Comparison of ENCODE assay signal across 19 cellular contexts in the genomic region with DNA sequence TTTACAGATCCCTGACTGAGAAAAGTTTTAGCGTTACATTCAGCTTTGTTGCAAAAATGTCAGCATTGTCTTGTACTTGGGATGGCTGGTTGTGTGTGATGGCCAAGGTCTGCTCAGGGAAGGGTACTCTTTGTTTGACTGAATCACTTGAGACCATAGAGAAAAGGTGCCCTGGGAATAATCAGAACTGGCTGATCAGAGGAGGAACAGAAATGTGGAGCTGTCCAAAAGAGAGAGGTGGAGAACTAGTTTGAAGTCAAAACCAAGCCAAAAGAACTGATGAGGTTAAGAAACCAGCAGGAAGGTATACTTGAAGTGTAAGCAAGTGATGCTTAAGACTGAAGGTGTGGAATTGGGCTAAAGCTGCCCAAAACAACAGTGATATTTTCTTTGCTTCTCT.
DNase-seq lines count a peak whose midpoint lies in the region; ATAC-seq and TF ChIP-seq lines count a peak whose summit lies in the region.
"Had no signal": no experiment of that assay in that cellular context is flagged by ENCODE, and none has a peak within 500 bp of the region (broad histone marks: within the 10 kb centered on the region; RNA-seq: fewer than 3 reads in every experiment).

No MANE protein-coding gene starts in this region.

- TF ChIP-seq CTCF in AG04450 (IDR thresholded peaks at IDR 0.05; ENCODE audit: low read depth, low read length) (no peak), PC-3 (conservative IDR thresholded peaks at IDR 0.05; ENCODE audit: low read depth, low read length) (no peak), osteocyte (IDR thresholded peaks at IDR 0.05) (no peak), esophagus muscularis mucosa (IDR thresholded peaks at IDR 0.05) (no peak)

- TF ChIP-seq EP300 in esophagus muscularis mucosa (IDR thresholded peaks at IDR 0.05), result no peak

- H4K20me1 ChIP-seq in PC-3 (ENCODE audit: low read length), result no peaks in the 10 kb centered on the region
- H4K20me1 ChIP-seq: BLaER1 treated with 17β-estradiol and CSF1 and Interleukin-3, amounts not matched to agents 10 nM and 100 nM had no signal

- H3K27ac Mint-ChIP-seq in osteocyte (ENCODE audit: unreplicated experiment), result peak overlapping the region; percentile 56
- H3K27ac Mint-ChIP-seq: activated CD8-positive, alpha-beta T cell treated with anti-CD3 and anti-CD28 coated beads for 36 hours had no signal

- H3F3A ChIP-seq in PC-3 (ENCODE audit: low read length, unreplicated experiment), result no peaks in the 10 kb centered on the region

- BruUV-seq in PC-3 (replicated peaks; lab: Mats Ljungman, UMichigan), result no TSS peak

- no peak overlapping the region for H3K4me2 ChIP-seq in PC-3 (ENCODE audit: low read length)
- H3K4me2 ChIP-seq: BLaER1 treated with 17β-estradiol and CSF1 and Interleukin-3, amounts not matched to agents 10 nM and 100 nM had no signal

- no peak for ATAC-seq in PC-3
- ATAC-seq in GM18867 (IDR thresholded peaks at IDR 0.05; ENCODE audit: unreplicated experiment), result no peak
- ATAC-seq: activated CD8-positive, alpha-beta T cell treated with anti-CD3 and anti-CD28 coated beads for 36 hours had no signal

- peak overlapping the region; percentile 2 for H3K9ac ChIP-seq in PC-3 (ENCODE audit: low read length)
- H3K9ac ChIP-seq: BLaER1 treated with 17β-estradiol and CSF1 and Interleukin-3, amounts not matched to agents 10 nM and 100 nM had no signal

- peaks cover 17% of the 10 kb centered on the region for H3K4me1 Mint-ChIP-seq in osteocyte (ENCODE audit: unreplicated experiment)
- H3K4me1 Mint-ChIP-seq: central memory CD8-positive, alpha-beta T cell had no signal

- H3K27ac ChIP-seq in AG04450 (ENCODE audit: low read depth, low read length) (peak overlapping the region; percentile 54), PC-3 (ENCODE audit: low read length) (peak overlapping the region; percentile 61), esophagus muscularis mucosa (replicated peaks in 1 of 4) (no peak overlapping the region)

- peaks cover 8% of the 10 kb centered on the region for H3K9me3 Mint-ChIP-seq in osteocyte (ENCODE audit: unreplicated experiment)

- no peak for TF ChIP-seq POLR2A in esophagus muscularis mucosa (IDR thresholded peaks at IDR 0.05; ENCODE audit: low read depth)

- POLR2A ChIA-PET in AG04450 (lab: Yijun Ruan, JAX), result interaction anchor here (1.7 kb wide), 1 partner anchor 721 kb away, joined by 6 read pairs; a partner anchor contains a TSS
- POLR2A ChIA-PET in PC-3 (lab: Charles Lee; ENCODE audit: unreplicated experiment), result no interaction called here

- no peak overlapping the region for H3K4me3 Mint-ChIP-seq in osteocyte (ENCODE audit: unreplicated experiment)
- H3K4me3 Mint-ChIP-seq: activated CD8-positive, alpha-beta T cell treated with anti-CD3 and anti-CD28 coated beads for 36 hours; central memory CD8-positive, alpha-beta T cell had no signal

- no peaks in the 10 kb centered on the region for H3K79me2 ChIP-seq in PC-3 (ENCODE audit: low read length)

- no peak for DNase-seq in AG04450 (ENCODE audit: low read depth, low spot score)
- DNase-seq in PC-3, result no peak
- peak; percentile 5 for DNase-seq in foreskin melanocyte
- DNase-seq in osteocyte (ENCODE audit: extremely low spot score, unreplicated experiment), result no peak
- no peak for DNase-seq in esophagus muscularis mucosa (ENCODE audit: extremely low spot score)
- DNase-seq in DMS153 (lab: John Stamatoyannopoulos, UW), result no peak
- DNase-seq in NCI-H1436 treated with DMSO at 0.1 percent for 48 hours (lab: John Stamatoyannopoulos, UW), result no peak
- DNase-seq: activated CD4-positive, CD25-positive, alpha-beta regulatory T cell; activated CD8-positive, alpha-beta T cell treated with anti-CD3 and anti-CD28 coated beads for 36 hours; activated gamma-delta T cell; KBM-7; left ventricle myocardium superior; NCI-H1694; stimulated activated CD4-positive, alpha-beta T cell treated with anti-CD3 and anti-CD28 coated beads, Interleukin-15, amount 100 ng/mL, for 24 hours; T-helper 9 cell had no signal

- H3K36me3 ChIP-seq in PC-3 (ENCODE audit: low read depth, low read length) (no peaks in the 10 kb centered on the region), esophagus muscularis mucosa (no peaks in the 10 kb centered on the region)
- H3K36me3 ChIP-seq: BLaER1 treated with 17β-estradiol and CSF1 and Interleukin-3, amounts not matched to agents 10 nM and 100 nM; right atrium auricular region had no signal

- no peaks in the 10 kb centered on the region for H3K9me2 ChIP-seq in PC-3 (replicated peaks; ENCODE audit: low read length)

- H3K27me3 Mint-ChIP-seq in osteocyte (ENCODE audit: unreplicated experiment), result no peaks in the 10 kb centered on the region
- H3K27me3 Mint-ChIP-seq: central memory CD8-positive, alpha-beta T cell had no signal

- CTCF ChIA-PET in AG04450 (lab: Charles Lee) (interaction anchor here (0.8 to 3.0 kb wide), 20 partner anchors 10 to 767 kb away, joined by 3 to 34 read pairs (median 6); a partner anchor contains a TSS), PC-3 (lab: Charles Lee) (interaction anchor here (0.8 to 1.7 kb wide), 7 partner anchors 361 to 767 kb away, joined by 3 to 14 read pairs (median 7); a partner anchor contains a TSS)

- H3K4me1 ChIP-seq in PC-3 (ENCODE audit: insufficient read depth, low read length) (peaks cover 17% of the 10 kb centered on the region), esophagus muscularis mucosa (peaks cover 0 to 15% (median 9%) of the 10 kb centered on the region in 4 donors)

- H3K9me3 ChIP-seq in AG04450 (ENCODE audit: control insufficient read depth, insufficient read depth, low read length) (peaks cover 5% of the 10 kb centered on the region; the same call in 1 of the 2 replicates), PC-3 (ENCODE audit: low read length) (no peaks in the 10 kb centered on the region), esophagus muscularis mucosa (no peaks in the 10 kb centered on the region)
- H3K9me3 ChIP-seq: right atrium auricular region had no signal

- 91% methylated on average over 1 of the region's 1 CpG for WGBS in esophagus muscularis mucosa

- no peaks in the 10 kb centered on the region for H3K36me3 Mint-ChIP-seq in osteocyte (ENCODE audit: unreplicated experiment)

- H3K4me3 ChIP-seq in AG04450 (ENCODE audit: low read depth, low read length) (no peak overlapping the region), PC-3 (ENCODE audit: low read length) (no peak overlapping the region), esophagus muscularis mucosa (no peak overlapping the region)
- H3K4me3 ChIP-seq: BLaER1 treated with 17β-estradiol and CSF1 and Interleukin-3, amounts not matched to agents 10 nM and 100 nM; right atrium auricular region had no signal

- H3K27me3 ChIP-seq in AG04450 (ENCODE audit: control insufficient read depth, insufficient read depth, low read length) (no peaks in the 10 kb centered on the region), PC-3 (ENCODE audit: low read length) (no peaks in the 10 kb centered on the region), esophagus muscularis mucosa (no peaks in the 10 kb centered on the region)
- H3K27me3 ChIP-seq: BLaER1 treated with 17β-estradiol and CSF1 and Interleukin-3, amounts not matched to agents 10 nM and 100 nM; right atrium auricular region had no signal

- intact Hi-C loops in PC-3 (cut with micrococcal nuclease) (loop anchor here (2.0 to 10.0 kb wide), 8 partner anchors 119 to 746 kb away; no protein-coding TSS in a partner anchor), esophagus muscularis mucosa (cut with DNase I) (loop anchor here (10.0 kb wide), 1 partner anchor 721 kb away; a partner anchor contains a TSS)

- peak overlapping the region; percentile 12; the same call in 1 of the 2 replicates for H2AFZ ChIP-seq in PC-3 (ENCODE audit: low read length)

Comparison
In these comparisons a context has a peak if more than half of its experiments do, and no peak if none do; other contexts are left out.
1. H3K27ac ChIP-seq: peak in AG04450 (single experiment) and PC-3 (single experiment); none in esophagus muscularis mucosa (0 of 4).